Comparison of ENCODE assay signal across 28 cellular contexts in genomic region chr17:81298991-81299733, GRCh38. TPM values are rescaled to one million over a fixed set of nuclear protein-coding genes. Genes with fewer than 3 reads are reported as not detected.
A peak's percentile ranks its signal among the peaks of the same experiment; 100 is the strongest.
DNase-seq lines count a peak whose midpoint lies in the region; FAIRE-seq and TF ChIP-seq lines count a peak whose summit lies in the region.
"Had no signal": no experiment of that assay in that cellular context is flagged by ENCODE, and none has a peak within 500 bp of the region (broad histone marks: within the 10 kb centered on the region; RNA-seq: fewer than 3 reads in every experiment).

No MANE protein-coding gene starts in this region.

- peaks cover 6 to 39% (median 14%) of the 10 kb centered on the region in 4 donors for H3K4me1 ChIP-seq in liver (ENCODE audit: control insufficient read depth in 4 of 4, insufficient read depth in 4 of 4, low read length in 3 of 4)
- no peaks in the 10 kb centered on the region for H3K4me1 ChIP-seq in small intestine (ENCODE audit: control insufficient read depth in 2 of 2, insufficient read depth in 1 of 2, low read depth in 1 of 2, low read length in 1 of 2)
- peaks cover 6 to 45% (median 19%) of the 10 kb centered on the region in 6 donors for H3K4me1 ChIP-seq in spleen

- intact Hi-C loops in spleen (cut with DNase I; ENCODE audit: low total_unique reads) = no loop called here

- no peak for TF ChIP-seq POLR2A in spleen (IDR thresholded peaks at IDR 0.05)

- peak overlapping the region; percentile 24 to 49 for H3K9ac ChIP-seq in liver (ENCODE audit: low read depth in 1 of 2, low read length in 2 of 2)

- H3K9me3 ChIP-seq in liver (ENCODE audit: control insufficient read depth in 4 of 4, low read length in 3 of 4) = no peaks in the 10 kb centered on the region
- no peaks in the 10 kb centered on the region for H3K9me3 ChIP-seq in small intestine (ENCODE audit: control insufficient read depth, low read depth)
- H3K9me3 ChIP-seq in spleen = no peaks in the 10 kb centered on the region
- H3K9me3 ChIP-seq: body of pancreas, esophagus squamous epithelium, heart left ventricle had no signal

- peak in 1 of 2 donors; percentile 29 for TF ChIP-seq RAD21 in liver (IDR thresholded peaks at IDR 0.05)

- DNase-seq in NCI-H2029 (lab: John Stamatoyannopoulos, UW) (peak; percentile 8), NCI-H2029 treated with DMSO at 0.1 percent for 48 hours (lab: John Stamatoyannopoulos, UW) (no peak), small intestine (peak; percentile 12), LoVo (ENCODE audit: low spot score) (no peak), GM10266 (ENCODE audit: extremely low spot score) (no peak), spleen (no peak)
- DNase-seq: activated CD4-positive, alpha-beta T cell treated with anti-CD3 and anti-CD28 coated beads, Interleukin-2, amount 10 ng/mL, durations not matched to agents 24 days and 14 days; activated CD8-positive, alpha-beta memory T cell treated with anti-CD3 and anti-CD28 coated beads for 24 hours; activated naive CD4-positive, alpha-beta T cell treated with anti-CD3 and anti-CD28 coated beads, Interleukin-2, amount 50 U/mL, for 16 hours; activated T-cell treated with anti-CD3 and anti-CD28 coated beads for 4 hours; body of pancreas; CD4-positive, CD25-positive, alpha-beta regulatory T cell; endodermal cell; esophagus squamous epithelium; foreskin keratinocyte; H9; heart left ventricle; islet precursor cell; naive thymus-derived CD8-positive, alpha-beta T cell; NCI-H1436; NCI-H2107; SIG-M5; substantia nigra; T1000 had no signal

- H3K27ac ChIP-seq in VCaP (peak overlapping the region; percentile 58), liver (ENCODE audit: low read depth in 1 of 2, low read length in 2 of 2) (peak overlapping the region; percentile 64 to 80), small intestine (ENCODE audit: low read depth in 1 of 2, low read length in 1 of 2) (no peak overlapping the region), spleen (no peak overlapping the region)
- H3K27ac ChIP-seq: body of pancreas, esophagus squamous epithelium, foreskin keratinocyte, heart left ventricle, HL-60 had no signal

- no peak for FAIRE-seq in small intestine (lab: Jason Lieb, UNC)
- FAIRE-seq: GM19239 had no signal

- H3K27me3 ChIP-seq in liver (ENCODE audit: control insufficient read depth in 4 of 4, insufficient read depth in 4 of 4, low read length in 3 of 4) (no peaks in the 10 kb centered on the region), small intestine (ENCODE audit: control insufficient read depth in 2 of 2, insufficient read depth in 2 of 2, low read length in 2 of 2) (no peaks in the 10 kb centered on the region), spleen (replicated peaks in 1 of 7) (no peaks in the 10 kb centered on the region)
- H3K27me3 ChIP-seq: body of pancreas, foreskin keratinocyte, heart left ventricle had no signal

- 43% methylated on average over 15 of the region's 15 CpGs for WGBS in liver
- WGBS in small intestine, 3 donors = 68 to 69% (median 68%) methylated on average over 15 of the region's 15 CpGs
- WGBS in spleen, 5 donors = 70 to 76% (median 73%) methylated on average over 15 of the region's 15 CpGs

- no peak overlapping the region for H3K4me3 ChIP-seq in liver (ENCODE audit: low read depth in 1 of 3, low read length in 3 of 3)
- H3K4me3 ChIP-seq in small intestine (ENCODE audit: low read depth in 1 of 2, low read length in 2 of 2) = no peak overlapping the region
- H3K4me3 ChIP-seq in spleen = no peak overlapping the region
- H3K4me3 ChIP-seq: body of pancreas, esophagus squamous epithelium, heart left ventricle had no signal

- H3K36me3 ChIP-seq in liver (ENCODE audit: control insufficient read depth in 4 of 4, insufficient read depth in 3 of 4, low read depth in 1 of 4, low read length in 3 of 4) = no peaks in the 10 kb centered on the region
- H3K36me3 ChIP-seq in small intestine (ENCODE audit: control insufficient read depth in 2 of 2, insufficient read depth in 2 of 2, low read length in 2 of 2) = no peaks in the 10 kb centered on the region
- no peaks in the 10 kb centered on the region for H3K36me3 ChIP-seq in spleen
- H3K36me3 ChIP-seq: esophagus squamous epithelium, heart left ventricle had no signal

- TF ChIP-seq CTCF in VCaP (conservative IDR thresholded peaks at IDR 0.05) = no peak
- no peak for TF ChIP-seq CTCF in liver (IDR thresholded peaks at IDR 0.05; ENCODE audit: low read depth, low read length, missing input control)
- TF ChIP-seq CTCF in GM10266 (IDR thresholded peaks at IDR 0.05; ENCODE audit: control insufficient read depth, insufficient read depth, low read depth, missing control alignments) = no peak
- TF ChIP-seq CTCF in spleen (IDR thresholded peaks at IDR 0.05 in 8 of 11, conservative IDR thresholded peaks at IDR 0.05 in 3 of 11) = no peak

TF ChIP-seq in liver, 16 proteins besides CTCF, POLR2A, EP300 and RAD21:
- peak; percentile 4 for TF ChIP-seq FOXA2 (IDR thresholded peaks at IDR 0.05)
- peak; percentile 92 for TF ChIP-seq MAX (IDR thresholded peaks at IDR 0.05)
- TF ChIP-seq ZBTB33 (IDR thresholded peaks at IDR 0.05) = no peak
- TF ChIP-seq HNF4A (conservative IDR thresholded peaks at IDR 0.05) = peak; percentile 83 to 90
- TF ChIP-seq GABPA (IDR thresholded peaks at IDR 0.05 in 1 of 2, conservative IDR thresholded peaks at IDR 0.05 in 1 of 2) = no peak
- TF ChIP-seq ATF3 (IDR thresholded peaks at IDR 0.05) = no peak
- no peak for TF ChIP-seq NR2F2 (IDR thresholded peaks at IDR 0.05)
- TF ChIP-seq YY1 (IDR thresholded peaks at IDR 0.05) = peak; percentile 87
- TF ChIP-seq FOXA1 (IDR thresholded peaks at IDR 0.05) = no peak
- no peak for TF ChIP-seq HNF4G (IDR thresholded peaks at IDR 0.05)
- peak; percentile 87 for TF ChIP-seq SP1 (IDR thresholded peaks at IDR 0.05)
- TF ChIP-seq RXRA (IDR thresholded peaks at IDR 0.05) = peak; percentile 37 to 56
- no peak for TF ChIP-seq JUND (IDR thresholded peaks at IDR 0.05)
- TF ChIP-seq REST (IDR thresholded peaks at IDR 0.05) = peak; percentile 85

RNA-seq across cellular contexts. Expression of gene SLC38A10, which starts 4.1 kb away (rescaled TPM):
- total RNA-seq in liver = 100 to 1,000 TPM in 1 of 2 donors, 10 to 100 TPM in 1; 34.2 to 117 TPM
- 10 to 100 TPM; 29.3 to 75.2 TPM for polyA plus RNA-seq in liver
- polyA plus RNA-seq in small intestine = 10 to 100 TPM; 48.4 to 79.9 (median 78.5) TPM
- 100 to 1,000 TPM in 1 of 7 donors, 10 to 100 TPM in 6; 82.8 to 112 (median 95.0) TPM for total RNA-seq in spleen
- 10 to 100 TPM; 54.9 to 85.1 (median 71.4) TPM for polyA plus RNA-seq in spleen

Comparison
In these comparisons a context has a peak if more than half of its experiments do, and no peak if none do; other contexts are left out.
1. DNase-seq: peak in NCI-H2029 (single experiment) and small intestine (single experiment); none in NCI-H2029 treated with DMSO at 0.1 percent for 48 hours (single experiment), LoVo (single experiment), GM10266 (single experiment) and spleen (single experiment).
2. H3K27ac ChIP-seq: peak in VCaP (single experiment) and liver (2 of 2); none in small intestine (0 of 2) and spleen (0 of 8).